ENCODE assay signal across 8 cellular contexts in genomic region chr7:44200699-44201461, GRCh38. TPM values are rescaled to one million over a fixed set of nuclear protein-coding genes. Genes with fewer than 3 reads are reported as not detected.
DNase-seq lines count a peak whose midpoint lies in the region; FAIRE-seq and TF ChIP-seq lines count a peak whose summit lies in the region.

Gene YKT6 (plus strand): TSS chr7:44200978. CDS start chr7:44201136, 158 bp downstream.

- peaks cover 3% of the 10 kb centered on the region for H3K23me2 ChIP-seq in H9 (ENCODE audit: insufficient read length, low read depth, low read length, poor library complexity, severe bottlenecking)

- H3F3A ChIP-seq in neural cell (ENCODE audit: insufficient read depth, low read length, poor library complexity, severe bottlenecking) = no peaks in the 10 kb centered on the region

- no CpG with 5 or more reads among the region's 58 CpGs for WGBS in H9 (ENCODE audit: extremely low coverage, insufficient read length, low lambda C conversion rate)
- WGBS in stomach, 5 donors = 0 to 1% (median 1%) methylated on average over 34 to 58 of the region's 58 CpGs

- peak; percentile 64 for TF ChIP-seq CTCF in H9 (conservative IDR thresholded peaks at IDR 0.05)
- peak; percentile 64 for TF ChIP-seq CTCF in fibroblast of villous mesenchyme (IDR thresholded peaks at IDR 0.05; ENCODE audit: insufficient read depth, low read depth, low read length)
- TF ChIP-seq CTCF in neural cell (IDR thresholded peaks at IDR 0.05; ENCODE audit: poor library complexity, severe bottlenecking) = peak; percentile 73
- TF ChIP-seq CTCF in stomach (IDR thresholded peaks at IDR 0.05) = peak in 5 of 7 experiments; percentile 42 to 65 (median 58)

- H3K36me3 ChIP-seq in neural cell (ENCODE audit: insufficient read depth, low read length) (no peaks in the 10 kb centered on the region), stomach (peaks cover 12 to 26% (median 18%) of the 10 kb centered on the region in 4 donors)

- H3K56ac ChIP-seq in H9 (ENCODE audit: insufficient read length, low read depth, low read length) = no peak within 1 kb of the TSS

- H3K27ac Mint-ChIP-seq in H9 = peak within 1 kb of the TSS in 2 of 3 experiments; percentile 57 to 70; a peak in 3 of 7 replicates

- peaks cover 22% of the 10 kb centered on the region for H3K27me3 Mint-ChIP-seq in H9 (ENCODE audit: low read depth)

- no peak within 1 kb of the TSS for H2BK15ac ChIP-seq in H9 (ENCODE audit: low read depth, low read length)

- H3K9me3 Mint-ChIP-seq in H9 = no peaks in the 10 kb centered on the region

- H3K4me1 ChIP-seq in H9 (ENCODE audit: insufficient read depth, low read length) = no peaks in the 10 kb centered on the region
- H3K4me1 ChIP-seq in stomach = peaks cover 6 to 28% (median 20%) of the 10 kb centered on the region in 4 donors

- TF ChIP-seq POLR2A in stomach (IDR thresholded peaks at IDR 0.05) = no peak

- H3K9ac ChIP-seq in H9 (ENCODE audit: extremely low read depth, insufficient read length, low read length) (peak within 1 kb of the TSS; percentile 78), neural cell (ENCODE audit: low read length) (peak within 1 kb of the TSS; percentile 79)

- peaks cover 4 to 12% (median 12%) of the 10 kb centered on the region in 3 experiments; a peak in 5 of 7 replicates for H3K36me3 Mint-ChIP-seq in H9 (ENCODE audit: insufficient read depth in 1 of 3, low read depth in 3 of 3)

- H2BK12ac ChIP-seq in H9 (ENCODE audit: insufficient read length, low read depth, low read length) = no peak within 1 kb of the TSS

- H3K79me2 ChIP-seq in H9 (ENCODE audit: insufficient read depth, low read length) (peaks cover 17% of the 10 kb centered on the region; the same call in 1 of the 2 replicates), neural cell (replicated peaks; ENCODE audit: insufficient read depth, low read length) (peaks cover 30% of the 10 kb centered on the region)

- H3K9me2 ChIP-seq in neural cell (ENCODE audit: insufficient read depth, low read length) = no peaks in the 10 kb centered on the region

- H3K14ac ChIP-seq in H9 (ENCODE audit: insufficient read depth, low read length) = peak within 1 kb of the TSS; percentile 14; the same call in 1 of the 2 replicates

- peaks cover 12 to 13% of the 10 kb centered on the region in 2 experiments for H3K4me1 Mint-ChIP-seq in H9

- no peak within 1 kb of the TSS for H2AK5ac ChIP-seq in H9 (ENCODE audit: insufficient read length, low read length)

- no peak within 1 kb of the TSS for H4K8ac ChIP-seq in H9 (replicated peaks; ENCODE audit: insufficient read length, low read depth, low read length)

- peak within 1 kb of the TSS; percentile 39 for H3K18ac ChIP-seq in H9 (ENCODE audit: insufficient read length, low read depth, low read length)

- no peak within 1 kb of the TSS for H3K23ac ChIP-seq in H9 (ENCODE audit: insufficient read length, low read depth, low read length)

- H3K9me3 ChIP-seq in H9 (ENCODE audit: control insufficient read depth, low read depth, low read length) (no peaks in the 10 kb centered on the region), neural cell (ENCODE audit: low read length) (no peaks in the 10 kb centered on the region), stomach (no peaks in the 10 kb centered on the region)

- peak; percentile 80 for FAIRE-seq in G401.6 (lab: Jason Lieb, UNC)

- H2BK20ac ChIP-seq in H9 (ENCODE audit: low read depth, low read length, poor library complexity, severe bottlenecking) = no peak within 1 kb of the TSS

- no peak within 1 kb of the TSS for H3T11ph ChIP-seq in H9 (ENCODE audit: low read length)

- H2BK120ac ChIP-seq in H9 (ENCODE audit: low read depth, low read length, poor library complexity, severe bottlenecking) = no peak within 1 kb of the TSS

- intact Hi-C loops in stomach (cut with DNase I; ENCODE audit: low total_unique reads) = no loop called here

- H3K4me3 ChIP-seq in fibroblast of villous mesenchyme (ENCODE audit: low read depth, low read length) (peak within 1 kb of the TSS; percentile 97), neural cell (ENCODE audit: low read length) (peak within 1 kb of the TSS; percentile 95), stomach (peak within 1 kb of the TSS; percentile 94 to 96 (median 95))

- H4K20me1 ChIP-seq in H9 (ENCODE audit: control insufficient read depth, insufficient read depth, insufficient read length) (no peaks in the 10 kb centered on the region), neural cell (ENCODE audit: insufficient read depth) (no peaks in the 10 kb centered on the region)

- H3K4me2 ChIP-seq in H9 (ENCODE audit: insufficient read depth, insufficient read length, low read length) = peak within 1 kb of the TSS; percentile 63
- H3K4me2 ChIP-seq in neural cell (ENCODE audit: low read length) = peak within 1 kb of the TSS; percentile 79

- peak; percentile 68 for TF ChIP-seq RAD21 in neural cell (conservative IDR thresholded peaks at IDR 0.05)

- peak; percentile 48 for TF ChIP-seq EP300 in neural cell (conservative IDR thresholded peaks at IDR 0.05; ENCODE audit: poor library complexity, severe bottlenecking)
- TF ChIP-seq EP300 in stomach (IDR thresholded peaks at IDR 0.05) = no peak

- H2AFZ ChIP-seq in H9 (ENCODE audit: low read length) (no peak within 1 kb of the TSS), neural cell (ENCODE audit: low read depth, low read length) (peak within 1 kb of the TSS; percentile 59)

- H4K91ac ChIP-seq in H9 (ENCODE audit: insufficient read length, low read depth, low read length) = no peak within 1 kb of the TSS

- H3K79me1 ChIP-seq in H9 (ENCODE audit: insufficient read depth, low read depth, low read length, poor library complexity, severe bottlenecking) = peaks cover 3% of the 10 kb centered on the region

- no peak within 1 kb of the TSS for H3K4ac ChIP-seq in H9 (ENCODE audit: low read depth, low read length)

- H2BK5ac ChIP-seq in H9 (ENCODE audit: insufficient read length, low read length) = no peak within 1 kb of the TSS

- peak; percentile 95 for DNase-seq in H9
- peak; percentile 97 for DNase-seq in M059J (ENCODE audit: low read depth)
- DNase-seq in SHP77 (lab: John Stamatoyannopoulos, UW) = peak; percentile 98 to 99
- peak; percentile 98 for DNase-seq in activated effector memory CD4-positive, alpha-beta T cell treated with anti-CD3 and anti-CD28 coated beads, Interleukin-2, amount 50 U/mL, for 16 hours
- peak; percentile 94 for DNase-seq in fibroblast of villous mesenchyme (ENCODE audit: low read depth)
- DNase-seq in stomach = peak; percentile 97

- peak within 1 kb of the TSS; percentile 91 to 92 for H3K4me3 Mint-ChIP-seq in H9

- no peak within 1 kb of the TSS for H4K5ac ChIP-seq in H9 (ENCODE audit: insufficient read length, low read depth, low read length)

- H3K27me3 ChIP-seq in H9 (ENCODE audit: insufficient read depth, low read length) = no peaks in the 10 kb centered on the region
- no peaks in the 10 kb centered on the region for H3K27me3 ChIP-seq in neural cell (ENCODE audit: insufficient read depth, low read depth, low read length)
- peaks cover 0 to 7% (median 0%) of the 10 kb centered on the region in 3 donors for H3K27me3 ChIP-seq in stomach

- H3K27ac ChIP-seq in H9 (ENCODE audit: insufficient read length, low read depth, low read length) (no peak within 1 kb of the TSS), neural cell (ENCODE audit: low read length) (peak within 1 kb of the TSS; percentile 61), stomach (peak within 1 kb of the TSS; percentile 80 to 89 (median 84))

TF ChIP-seq in neural cell, 6 proteins besides CTCF, POLR2A, EP300 and RAD21:
- TF ChIP-seq EZH2 (IDR thresholded peaks at IDR 0.05; ENCODE audit: borderline replicate concordance, insufficient read depth, low read length, poor library complexity, severe bottlenecking) (no peak), TAF1 (IDR thresholded peaks at IDR 0.05; ENCODE audit: low read depth) (peak; percentile 82), REST (IDR thresholded peaks at IDR 0.05; ENCODE audit: borderline replicate concordance) (peak; percentile 26), MXI1 (conservative IDR thresholded peaks at IDR 0.05; ENCODE audit: poor library complexity, severe bottlenecking) (peak; percentile 90), POLR2AphosphoS5 (IDR thresholded peaks at IDR 0.05) (peak; percentile 89), SMC3 (conservative IDR thresholded peaks at IDR 0.05; ENCODE audit: poor library complexity) (peak; percentile 75)

RNA-seq across cellular contexts. Expression of gene YKT6, which starts in this region (rescaled TPM):
- total RNA-seq in H9 (2021) = 104 and 105 TPM in 2 replicates
- 106 and 128 TPM in 2 replicates for total RNA-seq in M059J (2014; rRNA removed; shearing (Covaris generic))
- total RNA-seq in fibroblast of villous mesenchyme = 108 and 119 TPM in 2 replicates
- polyA plus RNA-seq in neural cell = 93.4 and 114 TPM in 2 replicates
- polyA minus RNA-seq in neural cell = 111 and 112 TPM in 2 replicates
- total RNA-seq in stomach = 10 to 100 TPM; 35.7 to 86.9 (median 52.0) TPM
- polyA plus RNA-seq in stomach = 10 to 100 TPM; 35.3 to 58.7 (median 52.4) TPM
